ENCODE assay signal across 10 cellular contexts in genomic region chr2:190506666-190507065, GRCh38. TPM values are rescaled to one million over a fixed set of nuclear protein-coding genes. Genes with fewer than 3 reads are reported as not detected.
DNase-seq lines count a peak whose midpoint lies in the region; ATAC-seq and TF ChIP-seq lines count a peak whose summit lies in the region.
"Had no signal": no experiment of that assay in that cellular context is flagged by ENCODE, and none has a peak within 500 bp of the region (broad histone marks: within the 10 kb centered on the region; RNA-seq: fewer than 3 reads in every experiment).

No MANE protein-coding gene starts in this region.

- no peak overlapping the region for H3K4me3 ChIP-seq in naive thymus-derived CD4-positive, alpha-beta T cell (ENCODE audit: low read length)
- H3K4me3 ChIP-seq in lower lobe of right lung: no peak overlapping the region

- H3K27me3 ChIP-seq in naive thymus-derived CD4-positive, alpha-beta T cell (ENCODE audit: control insufficient read depth in 2 of 2, insufficient read depth in 2 of 2, low read length in 2 of 2): no peaks in the 10 kb centered on the region
- no peaks in the 10 kb centered on the region for H3K27me3 ChIP-seq in lower lobe of right lung (ENCODE audit: low read depth)

- H3K4me3 Mint-ChIP-seq in T-cell: no peak overlapping the region
- H3K4me3 Mint-ChIP-seq in naive thymus-derived CD4-positive, alpha-beta T cell: no peak overlapping the region

- no peaks in the 10 kb centered on the region for H3K9me3 ChIP-seq in naive thymus-derived CD4-positive, alpha-beta T cell (ENCODE audit: control insufficient read depth in 2 of 3, low read length in 3 of 3)
- no peaks in the 10 kb centered on the region for H3K9me3 ChIP-seq in lower lobe of right lung

- H3K36me3 ChIP-seq in naive thymus-derived CD4-positive, alpha-beta T cell (ENCODE audit: control insufficient read depth in 2 of 3, insufficient read depth in 3 of 3, low read length in 3 of 3): peaks cover 8 to 59% (median 8%) of the 10 kb centered on the region in 3 experiments
- H3K36me3 ChIP-seq in lower lobe of right lung: peaks cover 49% of the 10 kb centered on the region

- H3K27ac Mint-ChIP-seq in T-cell: peak overlapping the region; percentile 73 to 88
- H3K27ac Mint-ChIP-seq in naive thymus-derived CD4-positive, alpha-beta T cell: peak overlapping the region in 8 of 9 donors; percentile 39 to 91 (median 78)

- H3K27ac ChIP-seq in naive thymus-derived CD4-positive, alpha-beta T cell (ENCODE audit: low read depth, low read length): no peak overlapping the region
- H3K27ac ChIP-seq in lower lobe of right lung: no peak overlapping the region

- ATAC-seq in T-cell (replicated peaks in 1 of 4) (no peak), lower lobe of right lung (no peak), GM18870 (IDR thresholded peaks at IDR 0.05; ENCODE audit: unreplicated experiment) (no peak)
- no peak for ATAC-seq in naive thymus-derived CD4-positive, alpha-beta T cell

- no peaks in the 10 kb centered on the region for H3K27me3 Mint-ChIP-seq in T-cell
- H3K27me3 Mint-ChIP-seq in naive thymus-derived CD4-positive, alpha-beta T cell: no peaks in the 10 kb centered on the region

- intact Hi-C loops in naive thymus-derived CD4-positive, alpha-beta T cell (cut with micrococcal nuclease): loop anchor here in 1 of 2 donors (5.0 kb wide), 1 partner anchor 54 kb away; no protein-coding TSS in a partner anchor
- intact Hi-C loops in lower lobe of right lung (cut with DNase I): no loop called here

- TF ChIP-seq CTCF in lower lobe of right lung (IDR thresholded peaks at IDR 0.05): no peak

- H3K36me3 Mint-ChIP-seq in T-cell: peaks cover 47% of the 10 kb centered on the region
- peaks cover 11 to 44% (median 17%) of the 10 kb centered on the region in 5 donors for H3K36me3 Mint-ChIP-seq in naive thymus-derived CD4-positive, alpha-beta T cell

- CTCF ChIA-PET in T-cell (lab: Charles Lee): interaction anchor here in 1 of 2 donors (0.6 kb wide), 1 partner anchor 298 kb away, joined by 5 read pairs; no protein-coding TSS in a partner anchor
- CTCF ChIA-PET in naive thymus-derived CD4-positive, alpha-beta T cell (lab: Charles Lee): interaction anchor here (0.7 to 1.0 kb wide), 2 partner anchors 123 to 173 kb away, joined by 3 read pairs; no protein-coding TSS in a partner anchor

- POLR2A ChIA-PET in T-cell (lab: Charles Lee): interaction anchor here in 1 of 2 donors (0.7 kb wide), 1 partner anchor 108 kb away, joined by 3 read pairs; no protein-coding TSS in a partner anchor
- POLR2A ChIA-PET in naive thymus-derived CD4-positive, alpha-beta T cell (lab: Charles Lee): interaction anchor here (1.4 to 1.5 kb wide), 2 partner anchors 10 to 27 kb away, joined by 5 to 6 read pairs; no protein-coding TSS in a partner anchor

- DNase-seq in COLO668 (lab: John Stamatoyannopoulos, UW; ENCODE audit: unreplicated experiment): peak; percentile 10
- peak; percentile 8 to 95 (median 75) for DNase-seq in NCI-H1417 (lab: John Stamatoyannopoulos, UW)
- no peak for DNase-seq in T-cell
- no peak for DNase-seq in naive thymus-derived CD4-positive, alpha-beta T cell
- no peak for DNase-seq in NCI-H82 (lab: John Stamatoyannopoulos, UW)
- no peak for DNase-seq in lower lobe of right lung
- no peak for DNase-seq in amygdala (lab: John Stamatoyannopoulos, UW)
- DNase-seq: NCI-H187 treated with DMSO at 0.1 percent for 48 hours, RPMI8226 had no signal

- peaks cover 4 to 19% (median 10%) of the 10 kb centered on the region in 3 donors for H3K4me1 Mint-ChIP-seq in T-cell
- H3K4me1 Mint-ChIP-seq in naive thymus-derived CD4-positive, alpha-beta T cell: peaks cover 4 to 21% (median 10%) of the 10 kb centered on the region in 7 donors

- H3K9me3 Mint-ChIP-seq in T-cell: no peaks in the 10 kb centered on the region
- no peaks in the 10 kb centered on the region for H3K9me3 Mint-ChIP-seq in naive thymus-derived CD4-positive, alpha-beta T cell

- no peaks in the 10 kb centered on the region for H3K4me1 ChIP-seq in naive thymus-derived CD4-positive, alpha-beta T cell (ENCODE audit: control insufficient read depth in 2 of 2, insufficient read depth in 2 of 2, low read length in 2 of 2)
- no peaks in the 10 kb centered on the region for H3K4me1 ChIP-seq in lower lobe of right lung

RNA-seq across cellular contexts. Expression of gene NEMP2, which starts 27.9 kb away (rescaled TPM):
- total RNA-seq in T-cell: 10 to 100 TPM; 11.1 to 16.2 (median 15.3) TPM
- 10 to 100 TPM; 11.1 to 30.8 (median 18.4) TPM for total RNA-seq in naive thymus-derived CD4-positive, alpha-beta T cell
- polyA plus RNA-seq in naive thymus-derived CD4-positive, alpha-beta T cell: 10 to 100 TPM; 10.0 to 13.4 TPM
- total RNA-seq in lower lobe of right lung: 9.5 TPM

Comparison
In these comparisons a context has a peak if more than half of its experiments do, and no peak if none do; other contexts are left out.
1. DNase-seq: peak in COLO668 (single experiment) and NCI-H1417 (3 of 3); none in T-cell (0 of 34), naive thymus-derived CD4-positive, alpha-beta T cell (0 of 9), NCI-H82 (single experiment), lower lobe of right lung (single experiment) and amygdala (0 of 56).